ENCODE assay signal across 24 cellular contexts in genomic region chr17:394718-395095, GRCh38. TPM values are rescaled to one million over a fixed set of nuclear protein-coding genes. Genes with fewer than 3 reads are reported as not detected.
A peak's percentile ranks its signal among the peaks of the same experiment; 100 is the strongest.
DNase-seq lines count a peak whose midpoint lies in the region; ATAC-seq, FAIRE-seq and TF ChIP-seq lines count a peak whose summit lies in the region.
"Had no signal": no experiment of that assay in that cellular context is flagged by ENCODE, and none has a peak within 500 bp of the region (broad histone marks: within the 10 kb centered on the region; RNA-seq: fewer than 3 reads in every experiment).

No MANE protein-coding gene starts in this region.

- H3K9me3 ChIP-seq in kidney (ENCODE audit: control insufficient read depth in 1 of 2, low read length in 2 of 2) = no peaks in the 10 kb centered on the region
- H3K9me3 ChIP-seq in upper lobe of right lung = no peaks in the 10 kb centered on the region
- H3K9me3 ChIP-seq: MG63, SJCRH30 had no signal

- H3K9me3 Mint-ChIP-seq in activated T-cell treated with anti-CD3 and anti-CD28 coated beads, Interleukin-2, amount 50 U/mL, for 24 hours = no peaks in the 10 kb centered on the region
- H3K9me3 Mint-ChIP-seq in activated T-cell treated with anti-CD3 and anti-CD28 coated beads, Interleukin-2, amount 50 U/mL, for 72 hours = no peaks in the 10 kb centered on the region

- H3K36me3 ChIP-seq in kidney (ENCODE audit: control insufficient read depth in 1 of 2, insufficient read depth in 2 of 2, low read length in 2 of 2) = no peaks in the 10 kb centered on the region
- H3K36me3 ChIP-seq in upper lobe of right lung = no peaks in the 10 kb centered on the region
- H3K36me3 ChIP-seq: MG63, SJCRH30 had no signal

- H3K4me3 ChIP-seq in HL-60 (replicated peaks; ENCODE audit: insufficient read depth, low read length) (no peak overlapping the region), kidney (ENCODE audit: low read length in 2 of 2) (no peak overlapping the region), upper lobe of right lung (no peak overlapping the region)
- H3K4me3 ChIP-seq: MG63, SJCRH30 had no signal

- ATAC-seq in activated T-cell treated with anti-CD3 and anti-CD28 coated beads, Interleukin-2, amount 50 U/mL, for 72 hours (replicated peaks in 1 of 2) = no peak
- ATAC-seq in upper lobe of right lung = peak; percentile 24
- no peak for ATAC-seq in HG02981 (IDR thresholded peaks at IDR 0.05; ENCODE audit: unreplicated experiment)
- ATAC-seq: HCT116, PC-3, Right ventricle myocardium inferior had no signal

- DNase-seq in activated T-cell treated with anti-CD3 and anti-CD28 coated beads, Interleukin-2, amount 50 U/mL, for 24 hours = no peak
- DNase-seq in activated T-cell treated with anti-CD3 and anti-CD28 coated beads, Interleukin-2, amount 50 U/mL, for 72 hours = no peak
- DNase-seq in HL-60 (ENCODE audit: low read depth in 1 of 2, low spot score in 1 of 2) = no peak
- DNase-seq in kidney = peak; percentile 27
- no peak for DNase-seq in upper lobe of right lung
- DNase-seq in activated CD8-positive, alpha-beta memory T cell treated with anti-CD3 and anti-CD28 coated beads for 24 hours = no peak
- DNase-seq: 8988T; ACHN; Calu3; DMS79 treated with DMSO at 0.1 percent for 48 hours; GF-D8; GOT3; MG63; NCI-H2029; NCI-H446 treated with DMSO at 0.1 percent for 48 hours; NCI-H526; NCI-H82; NK-92 treated with Interleukin-12 subunit alpha and Interleukin-12 subunit beta, amount 100 ng/mL, for 24 hours; PC-3; SJCRH30 had no signal

- no peaks in the 10 kb centered on the region for H3K27me3 Mint-ChIP-seq in activated T-cell treated with anti-CD3 and anti-CD28 coated beads, Interleukin-2, amount 50 U/mL, for 24 hours
- H3K27me3 Mint-ChIP-seq in activated T-cell treated with anti-CD3 and anti-CD28 coated beads, Interleukin-2, amount 50 U/mL, for 72 hours (ENCODE audit: low read depth) = no peaks in the 10 kb centered on the region

- H3K4me1 Mint-ChIP-seq in activated T-cell treated with anti-CD3 and anti-CD28 coated beads, Interleukin-2, amount 50 U/mL, for 24 hours (ENCODE audit: low read depth) = peaks cover 4% of the 10 kb centered on the region
- H3K4me1 Mint-ChIP-seq in activated T-cell treated with anti-CD3 and anti-CD28 coated beads, Interleukin-2, amount 50 U/mL, for 72 hours (ENCODE audit: low read depth) = no peaks in the 10 kb centered on the region

- no peak for FAIRE-seq in kidney (lab: Jason Lieb, UNC)
- FAIRE-seq: GM12892 had no signal

- TF ChIP-seq CTCF in HL-60 (IDR thresholded peaks at IDR 0.05; ENCODE audit: insufficient read depth, low read length) (no peak), kidney (IDR thresholded peaks at IDR 0.05; ENCODE audit: borderline replicate concordance, extremely low read depth, insufficient read depth) (no peak), upper lobe of right lung (IDR thresholded peaks at IDR 0.05) (no peak)

- H3K9ac ChIP-seq in kidney (ENCODE audit: low read length in 2 of 2) = no peak overlapping the region

- no peak overlapping the region for H3K4me3 Mint-ChIP-seq in activated T-cell treated with anti-CD3 and anti-CD28 coated beads, Interleukin-2, amount 50 U/mL, for 24 hours
- H3K4me3 Mint-ChIP-seq in activated T-cell treated with anti-CD3 and anti-CD28 coated beads, Interleukin-2, amount 50 U/mL, for 72 hours = no peak overlapping the region

- H3K27ac Mint-ChIP-seq in activated T-cell treated with anti-CD3 and anti-CD28 coated beads, Interleukin-2, amount 50 U/mL, for 24 hours = peak overlapping the region; percentile 37
- H3K27ac Mint-ChIP-seq in activated T-cell treated with anti-CD3 and anti-CD28 coated beads, Interleukin-2, amount 50 U/mL, for 72 hours = no peak overlapping the region

- intact Hi-C loops in kidney (cut with DNase I) = no loop called here
- intact Hi-C loops in upper lobe of right lung (cut with DNase I) = no loop called here

- H3K36me3 Mint-ChIP-seq in activated T-cell treated with anti-CD3 and anti-CD28 coated beads, Interleukin-2, amount 50 U/mL, for 24 hours (ENCODE audit: low read depth) = peaks cover 8% of the 10 kb centered on the region
- H3K36me3 Mint-ChIP-seq in activated T-cell treated with anti-CD3 and anti-CD28 coated beads, Interleukin-2, amount 50 U/mL, for 72 hours (ENCODE audit: insufficient read depth in 2 of 2) = peaks cover 0 to 1% of the 10 kb centered on the region in 2 donors

- H3K27me3 ChIP-seq in HL-60 (ENCODE audit: insufficient read depth, poor library complexity, severe bottlenecking) (no peaks in the 10 kb centered on the region), upper lobe of right lung (no peaks in the 10 kb centered on the region)
- H3K27me3 ChIP-seq: MG63, SJCRH30 had no signal

- H3K27ac ChIP-seq in HL-60 (replicated peaks) = peak overlapping the region; percentile 58
- H3K27ac ChIP-seq in kidney (ENCODE audit: low read depth in 2 of 2, low read length in 2 of 2) = no peak overlapping the region
- H3K27ac ChIP-seq in upper lobe of right lung = no peak overlapping the region
- H3K27ac ChIP-seq: SJCRH30 had no signal

- H3K4me1 ChIP-seq in kidney (ENCODE audit: control insufficient read depth in 1 of 2, insufficient read depth in 1 of 2, low read depth in 1 of 2, low read length in 2 of 2) (no peaks in the 10 kb centered on the region), upper lobe of right lung (no peaks in the 10 kb centered on the region)
- H3K4me1 ChIP-seq: SJCRH30 had no signal

RNA-seq across cellular contexts. Expression of gene RPH3AL, which starts 42.1 kb away (rescaled TPM):
- 1 to 10 TPM; 3.5 to 7.2 TPM for total RNA-seq in activated T-cell treated with anti-CD3 and anti-CD28 coated beads, Interleukin-2, amount 50 U/mL, for 72 hours
- total RNA-seq in kidney (55.9 TPM), upper lobe of right lung (33.3 TPM)
- 18.1 TPM for polyA plus RNA-seq in kidney (ENCODE audit: insufficient read depth, low read depth, low replicate concordance)

RNA-seq across cellular contexts. Expression of gene RFLNB, which starts 51.0 kb away (rescaled TPM):
- 100 to 1,000 TPM in 1 of 2 donors, 10 to 100 TPM in 1; 89.1 to 103 TPM for total RNA-seq in activated T-cell treated with anti-CD3 and anti-CD28 coated beads, Interleukin-2, amount 50 U/mL, for 72 hours
- total RNA-seq in kidney (13.5 TPM), upper lobe of right lung (31.0 TPM)
- 7.9 TPM for polyA plus RNA-seq in kidney (ENCODE audit: insufficient read depth, low read depth, low replicate concordance)
